Comparison of ENCODE assay signal across 8 cellular contexts in the genomic region with DNA sequence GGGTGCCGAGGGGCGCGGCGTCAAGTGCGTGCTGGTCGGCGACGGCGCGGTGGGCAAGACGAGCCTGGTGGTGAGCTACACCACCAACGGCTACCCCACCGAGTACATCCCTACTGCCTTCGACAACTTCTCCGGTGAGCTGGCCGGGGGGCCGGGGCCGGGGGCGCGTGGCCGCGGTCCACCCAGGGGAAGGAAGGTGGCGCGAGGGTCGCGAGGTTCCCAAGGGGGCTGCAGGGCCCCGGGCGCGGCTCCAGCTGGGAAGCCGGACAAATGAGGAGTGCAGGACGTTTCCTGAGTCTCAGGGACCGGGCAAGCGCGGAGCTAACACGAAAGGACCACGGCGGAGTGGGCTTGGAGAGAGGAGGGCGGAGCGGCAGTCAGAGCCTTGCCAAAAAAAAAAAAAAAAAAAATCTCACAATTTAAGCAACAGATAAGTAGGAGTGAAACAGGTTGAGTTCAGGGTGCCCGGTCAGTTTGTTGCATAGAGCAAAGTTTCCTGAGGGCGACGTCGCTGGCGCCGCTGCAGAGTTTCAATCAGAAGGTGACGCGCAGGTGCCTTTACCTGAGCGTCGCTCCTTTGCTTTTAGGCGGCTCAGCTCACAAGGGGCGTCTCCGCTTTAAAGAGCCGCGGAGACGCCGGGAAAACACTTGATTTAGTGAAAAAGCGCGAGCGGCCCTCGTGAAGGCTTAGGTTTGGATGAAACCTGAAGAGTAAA. TPM values are rescaled to one million over a fixed set of nuclear protein-coding genes. Genes with fewer than 3 reads are reported as not detected.
DNase-seq lines count a peak whose midpoint lies in the region; ATAC-seq, FAIRE-seq and TF ChIP-seq lines count a peak whose summit lies in the region.

No MANE protein-coding gene starts in this region.

- H3K27ac Mint-ChIP-seq in nephron progenitor cell, result peak overlapping the region; percentile 96

- no peaks in the 10 kb centered on the region for H3K9me3 Mint-ChIP-seq in nephron progenitor cell

- H3K4me2 ChIP-seq in fibroblast of lung (ENCODE audit: extremely low read depth, insufficient read depth, low read length), result peak overlapping the region; percentile 37

- no peak overlapping the region for H2AFZ ChIP-seq in fibroblast of lung (ENCODE audit: low read length)

- peak overlapping the region; percentile 98 for H3K4me3 Mint-ChIP-seq in nephron progenitor cell

- peaks cover 25% of the 10 kb centered on the region for H3K36me3 ChIP-seq in KOPT-K1 (ENCODE audit: insufficient read depth, low read length)
- no peaks in the 10 kb centered on the region for H3K36me3 ChIP-seq in fibroblast of lung (ENCODE audit: control insufficient read depth, insufficient read depth, low read length)

- no peaks in the 10 kb centered on the region for H3K79me2 ChIP-seq in fibroblast of lung (ENCODE audit: control insufficient read depth, insufficient read depth, low read length)

- no peaks in the 10 kb centered on the region for H3K9me3 ChIP-seq in KOPT-K1 (ENCODE audit: insufficient read depth, low read length, poor library complexity, severe bottlenecking)
- H3K9me3 ChIP-seq in fibroblast of lung (ENCODE audit: control insufficient read depth, insufficient read depth, low read depth, low read length), result no peaks in the 10 kb centered on the region

- H3K4me1 Mint-ChIP-seq in nephron progenitor cell, result peaks cover 53% of the 10 kb centered on the region

- ATAC-seq in GM19467 (IDR thresholded peaks at IDR 0.05; ENCODE audit: unreplicated experiment) (no peak), GM21723 (IDR thresholded peaks at IDR 0.05; ENCODE audit: unreplicated experiment) (no peak)

- no peak overlapping the region for H3K9ac ChIP-seq in fibroblast of lung (ENCODE audit: insufficient read depth, low read length)

- H3K27me3 Mint-ChIP-seq in nephron progenitor cell (ENCODE audit: low read depth, poor library complexity), result peaks cover 12% of the 10 kb centered on the region

- H3K27me3 ChIP-seq in fibroblast of lung (ENCODE audit: control insufficient read depth, insufficient read depth, low read length), result no peaks in the 10 kb centered on the region

- H3K27ac ChIP-seq in KOPT-K1 (ENCODE audit: low read depth, low read length, poor library complexity, severe bottlenecking) (peak overlapping the region; percentile 71), fibroblast of lung (ENCODE audit: insufficient read depth, low read length) (no peak overlapping the region)

- no peak for FAIRE-seq in GM12891 (lab: Jason Lieb, UNC)

- peaks cover 28% of the 10 kb centered on the region for H3K36me3 Mint-ChIP-seq in nephron progenitor cell (ENCODE audit: low read depth)

- TF ChIP-seq POLR2A in GM12891 (IDR thresholded peaks at IDR 0.05; ENCODE audit: low read depth, low read length), result no peak

- no peaks in the 10 kb centered on the region for H3K4me1 ChIP-seq in fibroblast of lung (ENCODE audit: control insufficient read depth, extremely low read depth, insufficient read depth, low read length)

- TF ChIP-seq CTCF in fibroblast of lung (conservative IDR thresholded peaks at IDR 0.05 in 1 of 2, IDR thresholded peaks at IDR 0.05 in 1 of 2; ENCODE audit: low read depth in 1 of 2, low read length in 2 of 2) (no peak), nephron progenitor cell (IDR thresholded peaks at IDR 0.05) (no peak)

- H4K20me1 ChIP-seq in fibroblast of lung (ENCODE audit: control insufficient read depth, extremely low read depth, insufficient read depth, low read length), result no peaks in the 10 kb centered on the region

- peak; percentile 14 for DNase-seq in GM12891 (ENCODE audit: insufficient read length, low spot score)
- peak; percentile 47 for DNase-seq in activated T-cell treated with anti-CD3 and anti-CD28 coated beads, Interleukin-2, amount 50 U/mL, for 1 hour
- DNase-seq in fibroblast of lung (ENCODE audit: low read depth in 2 of 2), result peak; percentile 19 to 32
- DNase-seq in nephron progenitor cell, result peak; percentile 49
- DNase-seq in Ammon's horn (ENCODE audit: low spot score), result no peak

- peak overlapping the region in 2 of 4 experiments; percentile 50 to 76 for H3K4me3 ChIP-seq in fibroblast of lung (replicated peaks in 1 of 4; ENCODE audit: control extremely low read depth in 1 of 4, insufficient read depth in 1 of 4, low read depth in 3 of 4, low read length in 4 of 4)

TF ChIP-seq in GM12891, 5 proteins besides CTCF, POLR2A, EP300 and RAD21:
- TF ChIP-seq PAX5 (IDR thresholded peaks at IDR 0.05; ENCODE audit: insufficient read depth, low read length, severe bottlenecking), result no peak
- no peak for TF ChIP-seq POU2F2 (IDR thresholded peaks at IDR 0.05; ENCODE audit: low read depth, low read length)
- no peak for TF ChIP-seq TAF1 (IDR thresholded peaks at IDR 0.05; ENCODE audit: low read depth, low read length)
- TF ChIP-seq SPI1 (IDR thresholded peaks at IDR 0.05; ENCODE audit: low read depth, low read length), result no peak
- TF ChIP-seq POLR2AphosphoS5 (IDR thresholded peaks at IDR 0.05; ENCODE audit: low read depth, low read length), result no peak

RNA-seq across cellular contexts. Expression of a gene that starts 0.8 kb away (rescaled TPM):
- polyA plus RNA-seq in GM12891 (2012; ENCODE audit: low read depth, missing spikeins), result 0.01 TPM
- total RNA-seq in fibroblast of lung, result 11.4 and 20.8 TPM in 2 replicates
- polyA plus RNA-seq in fibroblast of lung, result 0.23 and 1.1 TPM in 2 replicates
- 0.20 and 1.0 TPM in 2 replicates for polyA plus RNA-seq in fibroblast of lung (2012)
- polyA minus RNA-seq in fibroblast of lung (ENCODE audit: low replicate concordance), result 0.22 TPM in 1 of 2 replicates, not detected in the other
